In genomic region chr15:85388506-85388905, GRCh38 we compare ENCODE assay signal across 12 cellular contexts.
"Had no signal": no experiment of that assay in that cellular context is flagged by ENCODE, and none has a peak within 500 bp of the region (broad histone marks: within the 10 kb centered on the region; RNA-seq: fewer than 3 reads in every experiment).

No MANE protein-coding gene starts in this region.

- H3K27me3 Mint-ChIP-seq: activated CD4-positive, alpha-beta memory T cell treated with anti-CD3 and anti-CD28 coated beads, Interleukin-2, amount 10 ng/mL, durations not matched to agents 7 days and 5 days; activated naive CD8-positive, alpha-beta T cell treated with anti-CD3 and anti-CD28 coated beads, Interleukin-2, amount 10 ng/mL, durations not matched to agents 7 days and 5 days had no signal

- H3K9me3 Mint-ChIP-seq: activated CD4-positive, alpha-beta memory T cell treated with anti-CD3 and anti-CD28 coated beads, Interleukin-2, amount 10 ng/mL, durations not matched to agents 7 days and 5 days; activated naive CD8-positive, alpha-beta T cell treated with anti-CD3 and anti-CD28 coated beads, Interleukin-2, amount 10 ng/mL, durations not matched to agents 7 days and 5 days had no signal

- H3K4me1 ChIP-seq: foreskin keratinocyte had no signal

- H3K4me3 Mint-ChIP-seq: activated CD4-positive, alpha-beta memory T cell treated with anti-CD3 and anti-CD28 coated beads, Interleukin-2, amount 10 ng/mL, durations not matched to agents 7 days and 5 days; activated naive CD8-positive, alpha-beta T cell treated with anti-CD3 and anti-CD28 coated beads, Interleukin-2, amount 10 ng/mL, durations not matched to agents 7 days and 5 days had no signal

- H3K27me3 ChIP-seq: foreskin keratinocyte, left lung had no signal

- H3K27ac ChIP-seq: foreskin keratinocyte, left lung had no signal

- ATAC-seq: esophagus mucosa, foreskin keratinocyte, left lung had no signal

- DNase-seq: activated CD4-positive, alpha-beta memory T cell treated with anti-CD3 and anti-CD28 coated beads, Interleukin-2, amount 10 ng/mL, durations not matched to agents 7 days and 5 days; activated CD4-positive, alpha-beta T cell treated with anti-CD3 and anti-CD28 coated beads for 1 hour; activated naive CD8-positive, alpha-beta T cell treated with anti-CD3 and anti-CD28 coated beads, Interleukin-2, amount 10 ng/mL, durations not matched to agents 7 days and 5 days; aorta; foreskin keratinocyte; head of caudate nucleus; left lung; mesendoderm; stimulated activated CD4-positive, alpha-beta T cell treated with anti-CD3 and anti-CD28 coated beads, Interleukin-15, amount 100 ng/mL, for 24 hours; stimulated activated CD4-positive, alpha-beta T cell treated with anti-CD3 and anti-CD28 coated beads, Interleukin-4, amount 100 ng/mL, for 24 hours; trophoblast cell had no signal

- H3K36me3 ChIP-seq: left lung had no signal

- H3K27ac Mint-ChIP-seq: activated CD4-positive, alpha-beta memory T cell treated with anti-CD3 and anti-CD28 coated beads, Interleukin-2, amount 10 ng/mL, durations not matched to agents 7 days and 5 days; activated naive CD8-positive, alpha-beta T cell treated with anti-CD3 and anti-CD28 coated beads, Interleukin-2, amount 10 ng/mL, durations not matched to agents 7 days and 5 days had no signal

- H3K4me3 ChIP-seq: left lung had no signal

- H3K9me3 ChIP-seq: left lung had no signal
